In genomic region chr1:247114351-247115140, GRCh38 we compare ENCODE assay signal across 15 cellular contexts. TPM values are rescaled to one million over a fixed set of nuclear protein-coding genes. Genes with fewer than 3 reads are reported as not detected.
A peak's percentile ranks its signal among the peaks of the same experiment; 100 is the strongest.
DNase-seq lines count a peak whose midpoint lies in the region; TF ChIP-seq lines count a peak whose summit lies in the region.
"Had no signal": no experiment of that assay in that cellular context is flagged by ENCODE, and none has a peak within 500 bp of the region (broad histone marks: within the 10 kb centered on the region; RNA-seq: fewer than 3 reads in every experiment).

No MANE protein-coding gene starts in this region.

- CTCF ChIA-PET in activated CD4-positive, alpha-beta memory T cell treated with anti-CD3 and anti-CD28 coated beads for 36 hours (lab: Charles Lee), result no interaction called here

- no peaks in the 10 kb centered on the region for H3K36me3 Mint-ChIP-seq in activated CD4-positive, alpha-beta memory T cell treated with anti-CD3 and anti-CD28 coated beads for 36 hours
- peaks cover 9% of the 10 kb centered on the region for H3K36me3 Mint-ChIP-seq in neural progenitor cell
- H3K36me3 Mint-ChIP-seq: CD4-positive, CD25-positive, alpha-beta regulatory T cell had no signal

- H3F3A ChIP-seq in neural progenitor cell (ENCODE audit: low read depth), result peaks cover 19% of the 10 kb centered on the region

- POLR2A ChIA-PET in activated CD4-positive, alpha-beta memory T cell treated with anti-CD3 and anti-CD28 coated beads for 36 hours (lab: Charles Lee), result no interaction called here

- intact Hi-C loops in activated CD4-positive, alpha-beta memory T cell treated with anti-CD3 and anti-CD28 coated beads for 36 hours (cut with micrococcal nuclease), result no loop called here
- intact Hi-C loops in thyroid gland (cut with DNase I), result no loop called here

- no peak overlapping the region for H3K4me3 ChIP-seq in neural progenitor cell
- H3K4me3 ChIP-seq in thyroid gland (replicated peaks in 1 of 3), result no peak overlapping the region

- TF ChIP-seq CTCF in neural progenitor cell (IDR thresholded peaks at IDR 0.05) (no peak), thyroid gland (IDR thresholded peaks at IDR 0.05) (no peak)

- no peaks in the 10 kb centered on the region for H3K79me2 ChIP-seq in neural progenitor cell (ENCODE audit: low read depth)

- peaks cover 22% of the 10 kb centered on the region for H3K27me3 Mint-ChIP-seq in activated CD4-positive, alpha-beta memory T cell treated with anti-CD3 and anti-CD28 coated beads for 36 hours
- H3K27me3 Mint-ChIP-seq in neural progenitor cell (ENCODE audit: insufficient read depth, low read depth), result peaks cover 17% of the 10 kb centered on the region

- H3K4me3 Mint-ChIP-seq in activated CD4-positive, alpha-beta memory T cell treated with anti-CD3 and anti-CD28 coated beads for 36 hours, result no peak overlapping the region
- peak overlapping the region; percentile 71 for H3K4me3 Mint-ChIP-seq in neural progenitor cell

- peak; percentile 62 for DNase-seq in activated effector memory CD4-positive, alpha-beta T cell treated with anti-CD3 and anti-CD28 coated beads, Interleukin-2, amount 50 U/mL, for 16 hours
- no peak for DNase-seq in activated effector memory CD4-positive, alpha-beta T cell treated with Interleukin-2 at 50 U/mL for 16 hours
- DNase-seq in activated CD4-positive, alpha-beta memory T cell treated with anti-CD3 and anti-CD28 coated beads for 36 hours, result no peak
- DNase-seq in neural progenitor cell (ENCODE audit: low spot score) (no peak), globus pallidus (ENCODE audit: low spot score) (no peak), thyroid gland (no peak), OCI-M1 (lab: John Stamatoyannopoulos, UW) (no peak)
- DNase-seq: AML-193; CD4-positive, CD25-positive, alpha-beta regulatory T cell; KG1; NCI-H1092; NCI-H1694 treated with DMSO at 0.1 percent for 48 hours; NCI-H446 treated with DMSO at 0.1 percent for 48 hours; NCI-H774; SIG-M5 had no signal

- H3K27me3 ChIP-seq in neural progenitor cell (peaks cover 38% of the 10 kb centered on the region), thyroid gland (no peaks in the 10 kb centered on the region)

- H3K4me2 ChIP-seq in neural progenitor cell, result no peak overlapping the region

- H3K36me3 ChIP-seq in neural progenitor cell, result no peaks in the 10 kb centered on the region
- no peaks in the 10 kb centered on the region for H3K36me3 ChIP-seq in thyroid gland

- H3K4me1 Mint-ChIP-seq in activated CD4-positive, alpha-beta memory T cell treated with anti-CD3 and anti-CD28 coated beads for 36 hours (ENCODE audit: low read depth), result peaks cover 8% of the 10 kb centered on the region
- H3K4me1 Mint-ChIP-seq in neural progenitor cell, result peaks cover 9% of the 10 kb centered on the region

- no peak overlapping the region for H3K9ac ChIP-seq in neural progenitor cell

- H4K20me1 ChIP-seq in neural progenitor cell (ENCODE audit: low read depth), result no peaks in the 10 kb centered on the region

- H3K9me3 ChIP-seq in neural progenitor cell (ENCODE audit: low read depth) (no peaks in the 10 kb centered on the region), thyroid gland (no peaks in the 10 kb centered on the region)

- peaks cover 5% of the 10 kb centered on the region for H3K4me1 ChIP-seq in neural progenitor cell
- H3K4me1 ChIP-seq in thyroid gland, result peaks cover 4 to 14% of the 10 kb centered on the region in 2 donors

- no peak overlapping the region for H3K27ac ChIP-seq in neural progenitor cell
- no peak overlapping the region for H3K27ac ChIP-seq in thyroid gland

- WGBS in thyroid gland, 2 donors, result 91 to 94% methylated on average over 9 to 10 of the region's 13 CpGs

- H2AFZ ChIP-seq in neural progenitor cell (replicated peaks), result no peak overlapping the region

- H3K9me3 Mint-ChIP-seq in activated CD4-positive, alpha-beta memory T cell treated with anti-CD3 and anti-CD28 coated beads for 36 hours, result no peaks in the 10 kb centered on the region
- peaks cover 10% of the 10 kb centered on the region for H3K9me3 Mint-ChIP-seq in neural progenitor cell

- no peak for TF ChIP-seq POLR2A in thyroid gland (IDR thresholded peaks at IDR 0.05)

- H3K27ac Mint-ChIP-seq in activated CD4-positive, alpha-beta memory T cell treated with anti-CD3 and anti-CD28 coated beads for 36 hours, result peak overlapping the region; percentile 5
- no peak overlapping the region for H3K27ac Mint-ChIP-seq in neural progenitor cell
- H3K27ac Mint-ChIP-seq: CD4-positive, CD25-positive, alpha-beta regulatory T cell had no signal

RNA-seq across cellular contexts. Expression of gene ZNF669, which starts 10.4 kb away (rescaled TPM):
- 1 to 10 TPM; 7.9 to 8.4 TPM for total RNA-seq in activated CD4-positive, alpha-beta memory T cell treated with anti-CD3 and anti-CD28 coated beads for 36 hours
- total RNA-seq in neural progenitor cell (ENCODE audit: low replicate concordance) (23.2 and 28.1 TPM in 2 replicates), thyroid gland (10 to 100 TPM in 3 of 4 donors, 1 to 10 TPM in 1; 9.8 to 13.0 (median 10.3) TPM)

RNA-seq across cellular contexts. Expression of gene ZNF670, which starts 35.9 kb away (rescaled TPM):
- 1 to 10 TPM; 3.9 to 4.5 TPM for total RNA-seq in activated CD4-positive, alpha-beta memory T cell treated with anti-CD3 and anti-CD28 coated beads for 36 hours
- total RNA-seq in neural progenitor cell (ENCODE audit: low replicate concordance), result 22.1 and 38.4 TPM in 2 replicates
- 1 to 10 TPM; 3.5 to 7.4 (median 4.4) TPM for total RNA-seq in thyroid gland

RNA-seq across cellular contexts. Expression of gene ZNF124, which starts 57.3 kb away (rescaled TPM):
- 10 to 100 TPM; 10.8 to 11.8 TPM for total RNA-seq in activated CD4-positive, alpha-beta memory T cell treated with anti-CD3 and anti-CD28 coated beads for 36 hours
- total RNA-seq in neural progenitor cell (ENCODE audit: low replicate concordance), result 94.3 and 129 TPM in 2 replicates
- total RNA-seq in thyroid gland, result 10 to 100 TPM; 47.6 to 75.0 (median 62.4) TPM
